Comparison of ENCODE assay signal across 29 cellular contexts in genomic region chr2:180312542-180312941, GRCh38.
"Had no signal": no experiment of that assay in that cellular context is flagged by ENCODE, and none has a peak within 500 bp of the region (broad histone marks: within the 10 kb centered on the region; RNA-seq: fewer than 3 reads in every experiment).

No MANE protein-coding gene starts in this region.

- H3K79me2 ChIP-seq: hepatocyte had no signal

- H3K27ac Mint-ChIP-seq: dendritic cell treated with granulocyte-macrophage colony-stimulating factor and Interleukin-4, amounts not matched to agents 40 ng/mL and 50 ng/mL, for 4 days; effector memory CD8-positive, alpha-beta T cell; endodermal cell had no signal

- H2AFZ ChIP-seq: hepatocyte had no signal

- H3K4me3 Mint-ChIP-seq: dendritic cell treated with granulocyte-macrophage colony-stimulating factor and Interleukin-4, amounts not matched to agents 40 ng/mL and 50 ng/mL, for 4 days; effector memory CD8-positive, alpha-beta T cell; endodermal cell had no signal

- FAIRE-seq: endometrium, endothelial cell of umbilical vein, frontal cortex had no signal

- H3K4me1 ChIP-seq: colonic mucosa, esophagus muscularis mucosa, esophagus squamous epithelium, foreskin keratinocyte, gastrocnemius medialis, gastroesophageal sphincter, heart left ventricle, heart right ventricle had no signal

- H3K4me2 ChIP-seq: hepatocyte had no signal

- H3K36me3 ChIP-seq: colonic mucosa, esophagus muscularis mucosa, esophagus squamous epithelium, gastrocnemius medialis, gastroesophageal sphincter, heart left ventricle, heart right ventricle had no signal

- H3K27me3 ChIP-seq: colonic mucosa, dorsolateral prefrontal cortex, esophagus muscularis mucosa, esophagus squamous epithelium, foreskin keratinocyte, gastrocnemius medialis, gastroesophageal sphincter, heart left ventricle, heart right ventricle, hepatocyte had no signal

- H3K27ac ChIP-seq: colonic mucosa, coronary artery, dorsolateral prefrontal cortex, epithelial cell of prostate, esophagus muscularis mucosa, esophagus squamous epithelium, foreskin keratinocyte, gastrocnemius medialis, gastroesophageal sphincter, heart left ventricle, heart right ventricle, hepatocyte had no signal

- H3K9me3 ChIP-seq: colonic mucosa, esophagus squamous epithelium, gastrocnemius medialis, gastroesophageal sphincter had no signal

- H3K4me3 ChIP-seq: colonic mucosa, coronary artery, dorsolateral prefrontal cortex, esophagus muscularis mucosa, esophagus squamous epithelium, gastrocnemius medialis, gastroesophageal sphincter, heart left ventricle, heart right ventricle, hepatocyte had no signal

- H3K27me3 Mint-ChIP-seq: dendritic cell treated with granulocyte-macrophage colony-stimulating factor and Interleukin-4, amounts not matched to agents 40 ng/mL and 50 ng/mL, for 4 days; effector memory CD8-positive, alpha-beta T cell had no signal

- DNase-seq: colonic mucosa; cortex of kidney; dermis blood vessel endothelial cell; dorsolateral prefrontal cortex; effector CD4-positive, alpha-beta T cell; effector CD8-positive, alpha-beta T cell; effector memory CD4-positive, alpha-beta T cell; effector memory CD8-positive, alpha-beta T cell; endodermal cell; erythroblast; esophagus squamous epithelium; foreskin fibroblast; foreskin keratinocyte; foreskin melanocyte; gastrocnemius medialis; glutamatergic neuron; head of caudate nucleus; heart left ventricle; heart right ventricle had no signal

- ATAC-seq: effector memory CD8-positive, alpha-beta T cell; esophagus mucosa; foreskin keratinocyte; gastrocnemius medialis; gastroesophageal sphincter; heart left ventricle; heart right ventricle had no signal
